ENCODE assay signal across 17 cellular contexts in genomic region chr3:14787630-14788029, GRCh38. TPM values are rescaled to one million over a fixed set of nuclear protein-coding genes. Genes with fewer than 3 reads are reported as not detected.
DNase-seq lines count a peak whose midpoint lies in the region; ATAC-seq and TF ChIP-seq lines count a peak whose summit lies in the region.
"Had no signal": no experiment of that assay in that cellular context is flagged by ENCODE, and none has a peak within 500 bp of the region (broad histone marks: within the 10 kb centered on the region; RNA-seq: fewer than 3 reads in every experiment).

No MANE protein-coding gene starts in this region.

- no peak overlapping the region for H3K4me3 Mint-ChIP-seq in Caco-2 (ENCODE audit: unreplicated experiment)
- no peak overlapping the region for H3K4me3 Mint-ChIP-seq in endodermal cell

- peaks cover 0 to 28% (median 16%) of the 10 kb centered on the region in 10 experiments; a peak in 16 of 20 replicates for H3K4me1 ChIP-seq in BLaER1 treated with 17β-estradiol and CSF1 and Interleukin-3, amounts not matched to agents 10 nM and 100 nM
- H3K4me1 ChIP-seq in Caco-2, result peaks cover 17% of the 10 kb centered on the region; the same call in 1 of the 2 replicates
- H3K4me1 ChIP-seq in endodermal cell (ENCODE audit: control insufficient read depth, insufficient read depth, low read length), result no peaks in the 10 kb centered on the region

- POLR2A ChIA-PET in Caco-2 (lab: Charles Lee), result interaction anchor here (0.7 kb wide), 1 partner anchor 156 kb away, joined by 3 read pairs; no protein-coding TSS in a partner anchor

- H3K4me3 ChIP-seq in BLaER1 treated with 17β-estradiol and CSF1 and Interleukin-3, amounts not matched to agents 10 nM and 100 nM, result no peak overlapping the region
- no peak overlapping the region for H3K4me3 ChIP-seq in Caco-2 (ENCODE audit: low read depth, low read length)
- no peak overlapping the region for H3K4me3 ChIP-seq in endodermal cell (ENCODE audit: low read length)
- H3K4me3 ChIP-seq: Peyer's patch had no signal

- H3K27me3 Mint-ChIP-seq in Caco-2 (ENCODE audit: insufficient read depth, unreplicated experiment) (peaks cover 2% of the 10 kb centered on the region), endodermal cell (ENCODE audit: insufficient read depth) (peaks cover 6% of the 10 kb centered on the region)

- H3K36me3 Mint-ChIP-seq in Caco-2 (ENCODE audit: insufficient read depth, unreplicated experiment) (no peaks in the 10 kb centered on the region), endodermal cell (ENCODE audit: low read depth) (no peaks in the 10 kb centered on the region)

- intact Hi-C loops in Caco-2 (cut with micrococcal nuclease; ENCODE audit: unreplicated experiment), result no loop called here
- intact Hi-C loops in posterior vena cava (cut with DNase I), result no loop called here

- H3K27ac ChIP-seq in BLaER1 treated with 17β-estradiol and CSF1 and Interleukin-3, amounts not matched to agents 10 nM and 100 nM, result no peak overlapping the region
- H3K27ac ChIP-seq in endodermal cell (ENCODE audit: low read depth, low read length), result no peak overlapping the region
- H3K27ac ChIP-seq: Peyer's patch had no signal

- H3K27me3 ChIP-seq in BLaER1 treated with 17β-estradiol and CSF1 and Interleukin-3, amounts not matched to agents 10 nM and 100 nM, result no peaks in the 10 kb centered on the region
- H3K27me3 ChIP-seq in Caco-2 (replicated peaks; ENCODE audit: control insufficient read depth, insufficient read depth, low read length) (no peaks in the 10 kb centered on the region), endodermal cell (ENCODE audit: control insufficient read depth, insufficient read depth, low read length, poor library complexity, severe bottlenecking) (no peaks in the 10 kb centered on the region)
- H3K27me3 ChIP-seq: Peyer's patch had no signal

- WGBS in endodermal cell (ENCODE audit: insufficient coverage in 1 of 2, insufficient read length in 1 of 2), 2 experiments, result 42 to 64% methylated on average over 2 to 7 of the region's 7 CpGs

- H3K9me3 Mint-ChIP-seq in Caco-2 (ENCODE audit: unreplicated experiment), result no peaks in the 10 kb centered on the region
- H3K9me3 Mint-ChIP-seq in endodermal cell, result peaks cover 6% of the 10 kb centered on the region

- peaks cover 8% of the 10 kb centered on the region for H3K4me1 Mint-ChIP-seq in Caco-2 (ENCODE audit: low read depth, unreplicated experiment)
- H3K4me1 Mint-ChIP-seq in endodermal cell, result peaks cover 2% of the 10 kb centered on the region

- BruUV-seq in Caco-2 (replicated peaks; lab: Mats Ljungman, UMichigan), result no TSS peak

- ATAC-seq in HG03139 (IDR thresholded peaks at IDR 0.05; ENCODE audit: unreplicated experiment), result no peak

- CTCF ChIA-PET in Caco-2 (lab: Charles Lee), result interaction anchor here (0.9 kb wide), 1 partner anchor 134 kb away, joined by 5 read pairs; no protein-coding TSS in a partner anchor

- peak; percentile 39 to 62 for DNase-seq in Caco-2
- DNase-seq in endodermal cell, result peak; percentile 37
- peak; percentile 8 for DNase-seq in posterior vena cava (ENCODE audit: low spot score)
- DNase-seq in EL, result no peak
- no peak for DNase-seq in NCI-H1694 (lab: John Stamatoyannopoulos, UW)
- DNase-seq: DMS53, HCEC 1CT, NCI-H1436, NCI-H345, NCI-H526 treated with DMSO at 0.1 percent for 48 hours, SIG-M5 had no signal

- peaks cover 0 to 18% (median 10%) of the 10 kb centered on the region in 11 experiments; a peak in 9 of 22 replicates for H3K9me3 ChIP-seq in BLaER1 treated with 17β-estradiol and CSF1 and Interleukin-3, amounts not matched to agents 10 nM and 100 nM (replicated peaks in 1 of 11)
- H3K9me3 ChIP-seq in Caco-2 (no peaks in the 10 kb centered on the region), endodermal cell (ENCODE audit: control insufficient read depth, low read length) (no peaks in the 10 kb centered on the region)
- H3K9me3 ChIP-seq: Peyer's patch had no signal

- no peak for TF ChIP-seq CTCF in Caco-2 (IDR thresholded peaks at IDR 0.05; ENCODE audit: insufficient read depth in 1 of 2, low read depth in 1 of 2, low read length in 1 of 2, severe bottlenecking in 1 of 2, unreplicated experiment in 1 of 2)
- TF ChIP-seq CTCF in endodermal cell (conservative IDR thresholded peaks at IDR 0.05), result no peak

- no peaks in the 10 kb centered on the region for H4K20me1 ChIP-seq in BLaER1 treated with 17β-estradiol and CSF1 and Interleukin-3, amounts not matched to agents 10 nM and 100 nM

- H3K4me2 ChIP-seq in BLaER1 treated with 17β-estradiol and CSF1 and Interleukin-3, amounts not matched to agents 10 nM and 100 nM, result peak overlapping the region in 7 of 11 experiments; percentile 3 to 46 (median 24); a peak in 8 of 22 replicates

- H3K27ac Mint-ChIP-seq in Caco-2 (ENCODE audit: unreplicated experiment), result no peak overlapping the region
- no peak overlapping the region for H3K27ac Mint-ChIP-seq in endodermal cell

- no peaks in the 10 kb centered on the region for H3K36me3 ChIP-seq in BLaER1 treated with 17β-estradiol and CSF1 and Interleukin-3, amounts not matched to agents 10 nM and 100 nM
- H3K36me3 ChIP-seq in Caco-2 (ENCODE audit: control insufficient read depth, insufficient read depth, low read length) (no peaks in the 10 kb centered on the region), endodermal cell (ENCODE audit: control insufficient read depth, insufficient read depth, low read length) (no peaks in the 10 kb centered on the region)
- H3K36me3 ChIP-seq: Peyer's patch had no signal

- H3K9ac ChIP-seq in BLaER1 treated with 17β-estradiol and CSF1 and Interleukin-3, amounts not matched to agents 10 nM and 100 nM, result no peak overlapping the region
- H3K9ac ChIP-seq in endodermal cell (ENCODE audit: extremely low read depth, low read length, poor library complexity, severe bottlenecking), result no peak overlapping the region

RNA-seq across cellular contexts. Expression of gene FGD5, which starts 31.1 kb away (rescaled TPM):
- total RNA-seq in Caco-2 (2022) (0.16 and 0.25 TPM in 2 replicates), endodermal cell (10 to 100 TPM; 15.3 to 17.0 TPM), posterior vena cava (10 to 100 TPM; 34.7 to 35.4 TPM)
- 3.0 TPM for polyA plus RNA-seq in endodermal cell (2013, experiment 1 of 2)
- polyA plus RNA-seq in endodermal cell (2013, experiment 2 of 2), result 2.2 TPM
- total RNA-seq: HT1080 had no signal
- polyA plus RNA-seq: AG04450, BJ had no signal

Comparison
In these comparisons a context has a peak if more than half of its experiments do, and no peak if none do; other contexts are left out.
1. DNase-seq: peak in Caco-2 (2 of 2), endodermal cell (single experiment) and posterior vena cava (single experiment); none in EL (single experiment) and NCI-H1694 (single experiment).
2. RNA of gene FGD5, which starts 31.1 kb away (total RNA-seq): 34.7 to 35.4 TPM in posterior vena cava and 15.3 to 17.0 TPM in endodermal cell; 0.16 to 0.25 TPM in Caco-2; every median in the first group is over 10 times any median in the second.